In the genomic region with DNA sequence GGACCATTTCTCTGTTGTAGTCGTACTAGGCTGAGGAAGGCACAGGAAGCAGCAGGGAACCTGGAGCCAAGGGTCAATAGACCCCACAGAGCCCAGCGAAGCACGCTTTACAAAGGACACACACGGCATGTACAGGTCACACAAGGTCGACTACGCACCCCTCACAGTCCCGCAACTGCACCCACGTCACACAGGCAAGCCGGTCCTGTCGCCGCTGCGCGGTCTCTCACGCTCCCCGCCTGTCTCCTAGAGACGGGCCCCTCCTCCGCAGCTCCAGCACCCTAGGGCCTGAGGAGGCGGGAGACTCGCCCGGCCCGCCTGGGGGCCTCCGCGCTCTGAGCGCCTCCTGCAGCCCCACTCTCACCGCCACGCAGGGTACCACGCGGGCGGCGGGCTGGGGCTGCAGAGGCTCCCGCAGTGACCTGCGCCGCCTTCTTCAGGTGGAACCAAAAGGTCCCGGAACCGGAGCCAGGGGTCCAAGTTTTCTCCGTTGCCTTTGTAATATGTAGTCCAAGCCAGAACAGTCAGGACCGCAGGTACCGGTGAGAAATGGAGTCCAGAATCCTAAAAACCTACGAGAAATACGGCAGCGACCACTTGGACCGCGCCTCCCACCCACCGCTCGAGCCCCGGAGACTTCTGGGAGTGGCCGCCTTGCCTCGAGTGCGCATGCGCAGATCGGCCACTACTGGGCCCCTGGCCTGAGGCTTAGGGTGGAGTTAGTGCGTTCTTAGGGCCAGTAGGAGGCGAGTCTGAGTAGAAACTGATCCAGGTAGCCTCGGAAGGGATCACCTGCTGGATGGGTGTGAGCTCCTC, we compare ENCODE assay signal across 8 cellular contexts. TPM values are rescaled to one million over a fixed set of nuclear protein-coding genes. Genes with fewer than 3 reads are reported as not detected.
DNase-seq lines count a peak whose midpoint lies in the region; ATAC-seq and TF ChIP-seq lines count a peak whose summit lies in the region.

A gene (minus strand): TSS at position 651 of the 816 bp plus-strand sequence. CDS start 8,143 bp downstream, outside the sequence.

- CTCF ChIA-PET in A673 (lab: Charles Lee): no interaction called here

- POLR2A ChIA-PET in A673 (lab: Charles Lee; ENCODE audit: low non-redundant PET): no interaction called here

- intact Hi-C loops in A673 (cut with micrococcal nuclease; ENCODE audit: unreplicated experiment) (no loop called here), left lung (cut with DNase I) (no loop called here)
- intact Hi-C loops in activated CD4-positive, alpha-beta T cell treated with anti-CD3 and anti-CD28 coated beads, Interleukin-2, amount 10 ng/mL, durations not matched to agents 24 days and 14 days (cut with micrococcal nuclease): loop anchor here (1.0 to 2.0 kb wide), 3 partner anchors 60 to 250 kb away; a partner anchor contains a TSS
- intact Hi-C loops in dendritic cell treated with granulocyte-macrophage colony-stimulating factor and Interleukin-4, amounts not matched to agents 40 ng/mL and 50 ng/mL, for 4 days (cut with micrococcal nuclease): no loop called here

- H3K4me3 ChIP-seq in A673 (ENCODE audit: low read depth, low read length, poor library complexity, severe bottlenecking) (peak within 1 kb of the TSS; percentile 74), left lung (peak within 1 kb of the TSS; percentile 83 to 85)

- ATAC-seq in GM18867 (IDR thresholded peaks at IDR 0.05; ENCODE audit: unreplicated experiment): peak; percentile 94
- peak; percentile 89 for ATAC-seq in HG03103 (IDR thresholded peaks at IDR 0.05; ENCODE audit: low read depth, unreplicated experiment)
- ATAC-seq in left lung: peak; percentile 99

- H3K4me1 ChIP-seq in A673 (ENCODE audit: insufficient read depth, low read length, poor library complexity, severe bottlenecking) (no peaks in the 10 kb centered on the region), left lung (peaks cover 0 to 10% of the 10 kb centered on the region in 2 donors)

- no TSS peak for BruUV-seq in A673 (replicated peaks; lab: Mats Ljungman, UMichigan)

- H3K36me3 Mint-ChIP-seq in activated CD4-positive, alpha-beta T cell treated with anti-CD3 and anti-CD28 coated beads, Interleukin-2, amount 10 ng/mL, durations not matched to agents 24 days and 14 days (ENCODE audit: low read depth): peaks cover 13% of the 10 kb centered on the region
- peaks cover 15% of the 10 kb centered on the region for H3K36me3 Mint-ChIP-seq in dendritic cell treated with granulocyte-macrophage colony-stimulating factor and Interleukin-4, amounts not matched to agents 40 ng/mL and 50 ng/mL, for 4 days (ENCODE audit: low read depth)

- H3K27ac ChIP-seq in A673 (ENCODE audit: low read depth, low read length, poor library complexity, severe bottlenecking) (peak within 1 kb of the TSS; percentile 68), left lung (peak within 1 kb of the TSS; percentile 67 to 80)

- H3K9me3 Mint-ChIP-seq in activated CD4-positive, alpha-beta T cell treated with anti-CD3 and anti-CD28 coated beads, Interleukin-2, amount 10 ng/mL, durations not matched to agents 24 days and 14 days: peaks cover 8% of the 10 kb centered on the region
- peaks cover 42% of the 10 kb centered on the region for H3K9me3 Mint-ChIP-seq in dendritic cell treated with granulocyte-macrophage colony-stimulating factor and Interleukin-4, amounts not matched to agents 40 ng/mL and 50 ng/mL, for 4 days

- no peaks in the 10 kb centered on the region for H3K36me3 ChIP-seq in A673 (ENCODE audit: insufficient read depth, low read length, poor library complexity, severe bottlenecking)
- H3K36me3 ChIP-seq in left lung: peaks cover 0 to 8% of the 10 kb centered on the region in 2 donors

- no peaks in the 10 kb centered on the region for H3K27me3 ChIP-seq in A673 (replicated peaks; ENCODE audit: insufficient read depth, low read depth, low read length, poor library complexity)
- no peaks in the 10 kb centered on the region for H3K27me3 ChIP-seq in left lung

- H3K9me3 ChIP-seq in A673 (ENCODE audit: low read depth, low read length, poor library complexity, severe bottlenecking): no peaks in the 10 kb centered on the region
- peaks cover 0 to 9% of the 10 kb centered on the region in 2 donors for H3K9me3 ChIP-seq in left lung

- peaks cover 7% of the 10 kb centered on the region for H3K4me1 Mint-ChIP-seq in activated CD4-positive, alpha-beta T cell treated with anti-CD3 and anti-CD28 coated beads, Interleukin-2, amount 10 ng/mL, durations not matched to agents 24 days and 14 days
- H3K4me1 Mint-ChIP-seq in dendritic cell treated with granulocyte-macrophage colony-stimulating factor and Interleukin-4, amounts not matched to agents 40 ng/mL and 50 ng/mL, for 4 days (ENCODE audit: low read depth): peaks cover 10% of the 10 kb centered on the region

- peak within 1 kb of the TSS; percentile 84 for H3K27ac Mint-ChIP-seq in activated CD4-positive, alpha-beta T cell treated with anti-CD3 and anti-CD28 coated beads, Interleukin-2, amount 10 ng/mL, durations not matched to agents 24 days and 14 days
- H3K27ac Mint-ChIP-seq in dendritic cell treated with granulocyte-macrophage colony-stimulating factor and Interleukin-4, amounts not matched to agents 40 ng/mL and 50 ng/mL, for 4 days: peak within 1 kb of the TSS; percentile 80

- TF ChIP-seq CTCF in A673 (conservative IDR thresholded peaks at IDR 0.05; ENCODE audit: low read depth, low read length) (peak; percentile 53), left lung (IDR thresholded peaks at IDR 0.05) (peak; percentile 44 to 65)

- no peaks in the 10 kb centered on the region for H3K27me3 Mint-ChIP-seq in activated CD4-positive, alpha-beta T cell treated with anti-CD3 and anti-CD28 coated beads, Interleukin-2, amount 10 ng/mL, durations not matched to agents 24 days and 14 days
- peaks cover 4% of the 10 kb centered on the region for H3K27me3 Mint-ChIP-seq in dendritic cell treated with granulocyte-macrophage colony-stimulating factor and Interleukin-4, amounts not matched to agents 40 ng/mL and 50 ng/mL, for 4 days

- peak; percentile 88 for DNase-seq in A673 (ENCODE audit: low spot score)
- DNase-seq in NCI-H226: peak; percentile 68
- peak; percentile 92 for DNase-seq in activated CD4-positive, alpha-beta T cell treated with anti-CD3 and anti-CD28 coated beads, Interleukin-2, amount 10 ng/mL, durations not matched to agents 24 days and 14 days
- peak; percentile 91 to 94 for DNase-seq in left lung
- peak; percentile 73 for DNase-seq in stimulated activated CD4-positive, alpha-beta T cell treated with anti-CD3 and anti-CD28 coated beads, Interleukin-2, amount 100 ng/mL, for 4 hours (ENCODE audit: low read depth)

- peak within 1 kb of the TSS; percentile 83 for H3K4me3 Mint-ChIP-seq in activated CD4-positive, alpha-beta T cell treated with anti-CD3 and anti-CD28 coated beads, Interleukin-2, amount 10 ng/mL, durations not matched to agents 24 days and 14 days
- peak within 1 kb of the TSS; percentile 81 for H3K4me3 Mint-ChIP-seq in dendritic cell treated with granulocyte-macrophage colony-stimulating factor and Interleukin-4, amounts not matched to agents 40 ng/mL and 50 ng/mL, for 4 days

RNA-seq across cellular contexts. Expression of the gene that starts here (rescaled TPM):
- total RNA-seq in A673 (2021) (11.1 and 12.1 TPM in 2 replicates), left lung (1 to 10 TPM; 6.5 to 8.3 TPM)
- 2.8 and 3.4 TPM in 2 replicates for total RNA-seq in activated CD4-positive, alpha-beta T cell treated with anti-CD3 and anti-CD28 coated beads, Interleukin-2, amount 10 ng/mL, durations not matched to agents 24 days and 14 days

Comparison
In these comparisons a context has a peak if more than half of its experiments do, and no peak if none do; other contexts are left out.
1. Peak in every context shown above with its lines: DNase-seq, ATAC-seq, H3K4me3 ChIP-seq and H3K27ac ChIP-seq.